In genomic region chr11:119319136-119319701, GRCh38 we compare ENCODE assay signal across 11 cellular contexts. TPM values are rescaled to one million over a fixed set of nuclear protein-coding genes. Genes with fewer than 3 reads are reported as not detected.
DNase-seq lines count a peak whose midpoint lies in the region; ATAC-seq and TF ChIP-seq lines count a peak whose summit lies in the region.
"Had no signal": no experiment of that assay in that cellular context is flagged by ENCODE, and none has a peak within 500 bp of the region (broad histone marks: within the 10 kb centered on the region; RNA-seq: fewer than 3 reads in every experiment).

No MANE protein-coding gene starts in this region.

- no peaks in the 10 kb centered on the region for H3K9me2 ChIP-seq in GM23248 (ENCODE audit: insufficient read depth)

- peaks cover 2% of the 10 kb centered on the region for H3K27me3 Mint-ChIP-seq in glutamatergic neuron (ENCODE audit: unreplicated experiment)

- WGBS in GM23248 (ENCODE audit: low coverage in 1 of 2, low lambda C conversion rate in 2 of 2, missing lambda C conversion rate in 2 of 2), 2 experiments: 87% methylated on average over 8 of the region's 8 CpGs
- 66% methylated on average over 8 of the region's 8 CpGs for WGBS in smooth muscle cell (ENCODE audit: low lambda C conversion rate)

- H3K79me2 ChIP-seq in GM23248 (ENCODE audit: insufficient read depth) (no peaks in the 10 kb centered on the region), smooth muscle cell (ENCODE audit: low read depth) (no peaks in the 10 kb centered on the region)

- peak overlapping the region; percentile 55 for H3K27ac Mint-ChIP-seq in glutamatergic neuron (ENCODE audit: unreplicated experiment)

- H3F3A ChIP-seq in GM23248 (ENCODE audit: insufficient read depth) (peaks cover 18% of the 10 kb centered on the region; the same call in 1 of the 2 replicates), smooth muscle cell (ENCODE audit: low read depth) (peaks cover 43% of the 10 kb centered on the region)

- peak overlapping the region; percentile 61 for H2AFZ ChIP-seq in GM23248
- peak overlapping the region; percentile 40 for H2AFZ ChIP-seq in smooth muscle cell (ENCODE audit: low read depth)

- H3K4me1 Mint-ChIP-seq in glutamatergic neuron (ENCODE audit: low read depth, unreplicated experiment): peaks cover 8% of the 10 kb centered on the region

- no peaks in the 10 kb centered on the region for H3K36me3 ChIP-seq in GM23248 (ENCODE audit: low read depth)
- no peaks in the 10 kb centered on the region for H3K36me3 ChIP-seq in smooth muscle cell (ENCODE audit: low read depth)

- H3K4me3 Mint-ChIP-seq in glutamatergic neuron (ENCODE audit: unreplicated experiment): no peak overlapping the region

- POLR2A ChIA-PET in RWPE1 (lab: Yijun Ruan, JAX; ENCODE audit: low non-redundant PET): no interaction called here

- ATAC-seq in GM18520 (IDR thresholded peaks at IDR 0.05; ENCODE audit: unreplicated experiment) (no peak), HG02973 (IDR thresholded peaks at IDR 0.05; ENCODE audit: unreplicated experiment) (no peak)

- H3K36me3 Mint-ChIP-seq in glutamatergic neuron (ENCODE audit: unreplicated experiment): no peaks in the 10 kb centered on the region

- no peaks in the 10 kb centered on the region for H4K20me1 ChIP-seq in GM23248 (ENCODE audit: insufficient read depth)
- no peaks in the 10 kb centered on the region for H4K20me1 ChIP-seq in smooth muscle cell (ENCODE audit: low read depth)

- H3K27ac ChIP-seq in GM23248 (peak overlapping the region; percentile 62), RWPE1 (peak overlapping the region; percentile 91), smooth muscle cell (ENCODE audit: low read depth) (peak overlapping the region; percentile 69)

- H3K4me1 ChIP-seq in GM23248 (ENCODE audit: insufficient read depth) (peaks cover 41% of the 10 kb centered on the region), smooth muscle cell (ENCODE audit: low read depth) (peaks cover 61% of the 10 kb centered on the region)

- H3K9ac ChIP-seq in GM23248: no peak overlapping the region
- H3K9ac ChIP-seq in smooth muscle cell (ENCODE audit: low read depth): no peak overlapping the region

- CTCF ChIA-PET in RWPE1 (lab: Yijun Ruan, JAX): interaction anchor here (0.5 to 1.1 kb wide), 4 partner anchors 25 to 281 kb away, joined by 3 to 7 read pairs (median 4); no protein-coding TSS in a partner anchor

- H3K9me3 ChIP-seq in GM23248 (ENCODE audit: low read depth) (no peaks in the 10 kb centered on the region), smooth muscle cell (replicated peaks; ENCODE audit: low read depth) (no peaks in the 10 kb centered on the region)

- no peaks in the 10 kb centered on the region for H3K9me3 Mint-ChIP-seq in glutamatergic neuron (ENCODE audit: unreplicated experiment)

- H3K4me3 ChIP-seq in GM23248: no peak overlapping the region
- no peak overlapping the region for H3K4me3 ChIP-seq in smooth muscle cell

- H3K27me3 ChIP-seq in GM23248 (replicated peaks; ENCODE audit: insufficient read depth) (no peaks in the 10 kb centered on the region; the same call in 1 of the 2 replicates), smooth muscle cell (ENCODE audit: low read depth) (no peaks in the 10 kb centered on the region)

- DNase-seq in GM23248: no peak
- DNase-seq in RWPE1 (ENCODE audit: low spot score): no peak
- DNase-seq in glutamatergic neuron: no peak
- DNase-seq in smooth muscle cell (lab: John Stamatoyannopoulos, UW; ENCODE audit: unreplicated experiment): no peak
- no peak for DNase-seq in stimulated activated naive CD4-positive, alpha-beta T cell treated with Interleukin-2 at 50 U/mL for 16 hours (lab: John Stamatoyannopoulos, UW)
- DNase-seq in SW 1271 (lab: John Stamatoyannopoulos, UW): no peak
- DNase-seq: MM.1S; stimulated activated CD4-positive, alpha-beta T cell treated with anti-CD3 and anti-CD28 coated beads, Interleukin-1b, Interleukin-23, amount 100 ng/mL, for 48 hours had no signal

- peak overlapping the region; percentile 24 for H3K4me2 ChIP-seq in GM23248 (ENCODE audit: unreplicated experiment)
- peak overlapping the region; percentile 100 for H3K4me2 ChIP-seq in smooth muscle cell

- TF ChIP-seq CTCF in RWPE1 (conservative IDR thresholded peaks at IDR 0.05; ENCODE audit: low read depth) (no peak), glutamatergic neuron (IDR thresholded peaks at IDR 0.05; ENCODE audit: partially characterized antibody, unreplicated experiment) (no peak), smooth muscle cell (IDR thresholded peaks at IDR 0.05; ENCODE audit: borderline replicate concordance, insufficient read depth, poor library complexity, severe bottlenecking) (no peak)

- in situ Hi-C loops in GM23248 (cut with MboI): no loop called here

RNA-seq across cellular contexts. Expression of gene MCAM, which starts 2.3 kb away (rescaled TPM):
- 40.4 and 61.3 TPM in 2 replicates for total RNA-seq in GM23248 (2014; rRNA removed; shearing (Covaris generic))
- polyA plus RNA-seq in GM23248 (2016; fragmentation: Nextera tagmentation; extraction: Ambion mirVana) (8.6 and 10.5 TPM in 2 replicates), smooth muscle cell (30.7 and 32.1 TPM in 2 replicates)
- total RNA-seq in glutamatergic neuron (ENCODE audit: unreplicated experiment) (11.4 TPM), smooth muscle cell (138 and 160 TPM in 2 replicates)

RNA-seq across cellular contexts. Expression of gene RNF26, which starts 15.1 kb away (rescaled TPM):
- total RNA-seq in GM23248 (2014; rRNA removed; shearing (Covaris generic)): 6.4 and 8.0 TPM in 2 replicates
- 49.5 and 53.1 TPM in 2 replicates for polyA plus RNA-seq in GM23248 (2016; fragmentation: Nextera tagmentation; extraction: Ambion mirVana)
- 20.6 TPM for total RNA-seq in glutamatergic neuron (ENCODE audit: unreplicated experiment)
- 14.6 and 16.1 TPM in 2 replicates for total RNA-seq in smooth muscle cell
- polyA plus RNA-seq in smooth muscle cell: 53.3 and 63.1 TPM in 2 replicates

RNA-seq across cellular contexts. Expression of gene C1QTNF5, which starts 21.5 kb away (rescaled TPM):
- total RNA-seq in GM23248 (2014; rRNA removed; shearing (Covaris generic)): 23.4 and 27.9 TPM in 2 replicates
- polyA plus RNA-seq in GM23248 (2016; fragmentation: Nextera tagmentation; extraction: Ambion mirVana) (4.5 and 6.2 TPM in 2 replicates), smooth muscle cell (5.2 and 7.2 TPM in 2 replicates)
- total RNA-seq in glutamatergic neuron (ENCODE audit: unreplicated experiment) (0.32 TPM), smooth muscle cell (1.4 and 7.0 TPM in 2 replicates)

RNA-seq across cellular contexts. Expression of gene MFRP, which starts 27.3 kb away (rescaled TPM):
- total RNA-seq in GM23248 (2014; rRNA removed; shearing (Covaris generic)): 0.13 TPM in 1 of 2 replicates, not detected in the other
- not detected in 2 replicates for polyA plus RNA-seq in GM23248 (2016; fragmentation: Nextera tagmentation; extraction: Ambion mirVana)
- total RNA-seq in glutamatergic neuron (ENCODE audit: unreplicated experiment): not detected
- not detected in 2 replicates for total RNA-seq in smooth muscle cell
- polyA plus RNA-seq in smooth muscle cell: not detected in 2 replicates
- total RNA-seq: bronchial epithelial cell had no signal
